Comparison of ENCODE assay signal across 8 cellular contexts in genomic region chr1:43582162-43582566, GRCh38. TPM values are rescaled to one million over a fixed set of nuclear protein-coding genes. Genes with fewer than 3 reads are reported as not detected.
DNase-seq lines count a peak whose midpoint lies in the region; ATAC-seq and TF ChIP-seq lines count a peak whose summit lies in the region.

No MANE protein-coding gene starts in this region.

- peaks cover 2% of the 10 kb centered on the region for H3K9me3 Mint-ChIP-seq in glutamatergic neuron (ENCODE audit: unreplicated experiment)

- peaks cover 3% of the 10 kb centered on the region for H3K27me3 Mint-ChIP-seq in glutamatergic neuron (ENCODE audit: unreplicated experiment)

- TF ChIP-seq CTCF in glutamatergic neuron (IDR thresholded peaks at IDR 0.05; ENCODE audit: partially characterized antibody, unreplicated experiment), result no peak

- peak overlapping the region; percentile 59 for H3K27ac Mint-ChIP-seq in glutamatergic neuron (ENCODE audit: unreplicated experiment)

- peaks cover 31% of the 10 kb centered on the region for H3K4me1 Mint-ChIP-seq in glutamatergic neuron (ENCODE audit: low read depth, unreplicated experiment)

- H3K36me3 Mint-ChIP-seq in glutamatergic neuron (ENCODE audit: unreplicated experiment), result peaks cover 13% of the 10 kb centered on the region

- DNase-seq in COR-L47 (lab: John Stamatoyannopoulos, UW) (peak; percentile 71), NCI-H2029 treated with DMSO at 0.1 percent for 48 hours (lab: John Stamatoyannopoulos, UW) (peak; percentile 84), glutamatergic neuron (no peak), D341Med (ENCODE audit: low spot score) (no peak)
- DNase-seq in activated CD8-positive, alpha-beta memory T cell treated with anti-CD3 and anti-CD28 coated beads, Interleukin-2, amount 50 U/mL, for 4 hours, result peak; percentile 26
- peak; percentile 21 to 62 for DNase-seq in stimulated activated CD4-positive, alpha-beta T cell treated with anti-CD3 and anti-CD28 coated beads, Interleukin-4, amount 100 ng/mL, for 4 hours

- H3K4me3 Mint-ChIP-seq in glutamatergic neuron (ENCODE audit: unreplicated experiment), result no peak overlapping the region

- ATAC-seq in GM21717 (IDR thresholded peaks at IDR 0.05; ENCODE audit: unreplicated experiment), result peak; percentile 67
- ATAC-seq in HG03354 (IDR thresholded peaks at IDR 0.05; ENCODE audit: poor library complexity, severe bottlenecking, unreplicated experiment), result no peak

RNA-seq across cellular contexts. Expression of gene PTPRF, which starts 51.5 kb away (rescaled TPM):
- total RNA-seq in glutamatergic neuron (ENCODE audit: unreplicated experiment), result 171 TPM

Comparison
In these comparisons a context has a peak if more than half of its experiments do, and no peak if none do; other contexts are left out.
1. DNase-seq: peak in COR-L47 (single experiment), NCI-H2029 treated with DMSO at 0.1 percent for 48 hours (single experiment), activated CD8-positive, alpha-beta memory T cell treated with anti-CD3 and anti-CD28 coated beads, Interleukin-2, amount 50 U/mL, for 4 hours (single experiment) and stimulated activated CD4-positive, alpha-beta T cell treated with anti-CD3 and anti-CD28 coated beads, Interleukin-4, amount 100 ng/mL, for 4 hours (2 of 2); none in glutamatergic neuron (single experiment) and D341Med (single experiment).